8 cellular contexts compared by ENCODE assay signal in genomic region chr1:229070168-229070567, GRCh38.
A peak's percentile ranks its signal among the peaks of the same experiment; 100 is the strongest.
DNase-seq lines count a peak whose midpoint lies in the region; ATAC-seq and TF ChIP-seq lines count a peak whose summit lies in the region.

No MANE protein-coding gene starts in this region.

- intact Hi-C loops in HCT116 (cut with micrococcal nuclease), result no loop called here
- intact Hi-C loops in PC-9 (cut with micrococcal nuclease; ENCODE audit: unreplicated experiment), result no loop called here

- no peak overlapping the region for H2AFZ ChIP-seq in HCT116 (ENCODE audit: low read depth, low read length, poor library complexity, severe bottlenecking)
- no peak overlapping the region for H2AFZ ChIP-seq in PC-9
- no peak overlapping the region for H2AFZ ChIP-seq in MM.1S (ENCODE audit: low read length)

- no peaks in the 10 kb centered on the region for H4K20me1 ChIP-seq in HCT116 (ENCODE audit: insufficient read depth)
- no peaks in the 10 kb centered on the region for H4K20me1 ChIP-seq in PC-9 (ENCODE audit: insufficient read depth)
- H4K20me1 ChIP-seq in MM.1S (ENCODE audit: insufficient read depth, low read length), result no peaks in the 10 kb centered on the region

- TF ChIP-seq POLR2A in HCT116 (IDR thresholded peaks at IDR 0.05; ENCODE audit: borderline replicate concordance, extremely low read depth, insufficient read depth, insufficient read length), result no peak

- no peak for TF ChIP-seq RAD21 in HCT116 (IDR thresholded peaks at IDR 0.05; ENCODE audit: low read depth)

- no peaks in the 10 kb centered on the region for H3F3A ChIP-seq in PC-9 (ENCODE audit: insufficient read depth, low read depth)
- no peaks in the 10 kb centered on the region for H3F3A ChIP-seq in MM.1S (ENCODE audit: insufficient read depth, low read length)

- H3K4me3 ChIP-seq in HCT116 (replicated peaks in 1 of 2; ENCODE audit: low read depth in 1 of 2, low read length in 2 of 2) (no peak overlapping the region), PC-9 (no peak overlapping the region), foreskin fibroblast (ENCODE audit: low read depth in 1 of 2, low read length in 2 of 2) (no peak overlapping the region), retinal pigment epithelial cell (ENCODE audit: low read length) (no peak overlapping the region), MM.1S (ENCODE audit: low read length) (no peak overlapping the region)

- no peaks in the 10 kb centered on the region for H3K9me3 ChIP-seq in HCT116 (ENCODE audit: control insufficient read depth in 1 of 2, insufficient read depth in 1 of 2, low read depth in 1 of 2, low read length in 2 of 2)
- no peaks in the 10 kb centered on the region for H3K9me3 ChIP-seq in PC-9 (ENCODE audit: insufficient read depth, low read depth)
- no peaks in the 10 kb centered on the region for H3K9me3 ChIP-seq in MM.1S (replicated peaks; ENCODE audit: insufficient read depth, low read length)

- H3K79me2 ChIP-seq in HCT116 (ENCODE audit: insufficient read depth, low read length) (no peaks in the 10 kb centered on the region), PC-9 (ENCODE audit: low read depth) (no peaks in the 10 kb centered on the region), MM.1S (ENCODE audit: low read length) (no peaks in the 10 kb centered on the region)

- H3K4me1 ChIP-seq in HCT116 (ENCODE audit: control insufficient read depth in 1 of 2, insufficient read depth in 2 of 2, low read length in 2 of 2) (peaks cover 0 to 7% of the 10 kb centered on the region in 2 experiments; a peak in 1 of 4 replicates), PC-9 (replicated peaks; ENCODE audit: insufficient read depth) (no peaks in the 10 kb centered on the region), MM.1S (ENCODE audit: low read length) (no peaks in the 10 kb centered on the region)

- no peak for DNase-seq in HCT116 (ENCODE audit: low read depth, low spot score)
- DNase-seq in PC-9, result peak; percentile 6 to 62
- peak; percentile 38 to 56 for DNase-seq in foreskin fibroblast
- DNase-seq in retinal pigment epithelial cell (ENCODE audit: low read depth), result peak; percentile 76
- no peak for DNase-seq in kidney glomerular epithelial cell (lab: John Stamatoyannopoulos, UW)
- DNase-seq in MM.1S, result no peak

- H3K36me3 ChIP-seq in HCT116 (ENCODE audit: control insufficient read depth in 1 of 2, insufficient read depth in 2 of 2, low read length in 2 of 2), result no peaks in the 10 kb centered on the region
- no peaks in the 10 kb centered on the region for H3K36me3 ChIP-seq in PC-9 (ENCODE audit: low read depth)
- H3K36me3 ChIP-seq in MM.1S (replicated peaks; ENCODE audit: insufficient read depth, low read length), result no peaks in the 10 kb centered on the region

- TF ChIP-seq CTCF in HCT116 (IDR thresholded peaks at IDR 0.05 in 2 of 3, conservative IDR thresholded peaks at IDR 0.05 in 1 of 3; ENCODE audit: borderline replicate concordance in 1 of 3, insufficient read depth in 1 of 3, low read depth in 2 of 3, low read length in 2 of 3), result no peak
- no peak for TF ChIP-seq CTCF in PC-9 (conservative IDR thresholded peaks at IDR 0.05)
- TF ChIP-seq CTCF in foreskin fibroblast (IDR thresholded peaks at IDR 0.05; ENCODE audit: low read depth, low read length), result no peak
- TF ChIP-seq CTCF in retinal pigment epithelial cell (conservative IDR thresholded peaks at IDR 0.05; ENCODE audit: low read depth, low read length), result no peak
- TF ChIP-seq CTCF in MM.1S (IDR thresholded peaks at IDR 0.05; ENCODE audit: low read length), result no peak

- H3K9ac ChIP-seq in HCT116 (ENCODE audit: low read length) (no peak overlapping the region), MM.1S (ENCODE audit: low read length) (no peak overlapping the region)

- H3K27ac ChIP-seq in HCT116 (ENCODE audit: low read depth, low read length) (no peak overlapping the region), PC-9 (no peak overlapping the region), MM.1S (ENCODE audit: low read length) (no peak overlapping the region)

- H3K9me2 ChIP-seq in HCT116 (ENCODE audit: insufficient read depth) (no peaks in the 10 kb centered on the region), PC-9 (ENCODE audit: insufficient read depth) (no peaks in the 10 kb centered on the region), MM.1S (replicated peaks; ENCODE audit: insufficient read depth, low read length) (no peaks in the 10 kb centered on the region)

- H3K27me3 ChIP-seq in HCT116 (ENCODE audit: insufficient read depth, low read length) (peaks cover 30% of the 10 kb centered on the region), PC-9 (ENCODE audit: insufficient read depth, low read depth) (peaks cover 43% of the 10 kb centered on the region), MM.1S (replicated peaks; ENCODE audit: insufficient read depth, low read length) (no peaks in the 10 kb centered on the region)

- BruUV-seq in HCT116 (replicated peaks; lab: Mats Ljungman, UMichigan), result no TSS peak
- BruUV-seq in PC-9 (replicated peaks; lab: Mats Ljungman, UMichigan), result no TSS peak

- ATAC-seq in HCT116 (0 out of 2 replicates have a peak, but pooled peaks have one; percentile 25), HG03460 (IDR thresholded peaks at IDR 0.05; ENCODE audit: unreplicated experiment) (no peak), HG02970 (IDR thresholded peaks at IDR 0.05; ENCODE audit: low FRiP score, unreplicated experiment) (no peak)

- POLR2A ChIA-PET in HCT116 (lab: Charles Lee), result no interaction called here
- POLR2A ChIA-PET in PC-9 (lab: Charles Lee; ENCODE audit: unreplicated experiment), result no interaction called here

- no peak overlapping the region for H3K4me2 ChIP-seq in HCT116 (ENCODE audit: low read length)
- H3K4me2 ChIP-seq in PC-9, result no peak overlapping the region
- no peak overlapping the region for H3K4me2 ChIP-seq in MM.1S (ENCODE audit: low read depth, low read length)

- CTCF ChIA-PET in HCT116 (lab: Charles Lee) (no interaction called here), PC-9 (lab: Charles Lee) (no interaction called here)

- RAD21 ChIA-PET in HCT116 (lab: Charles Lee; ENCODE audit: low non-redundant PET in 1 of 2, low total read pairs in 2 of 2, uncharacterized antibody in 2 of 2, unreplicated experiment in 2 of 2), result no interaction called here

TF ChIP-seq in HCT116, 20 proteins besides CTCF, POLR2A, EP300 and RAD21:
- no peak for TF ChIP-seq FOSL1 (IDR thresholded peaks at IDR 0.05; ENCODE audit: low read depth)
- TF ChIP-seq YY1 (IDR thresholded peaks at IDR 0.05; ENCODE audit: extremely low read depth, insufficient replicate concordance, low read depth, low read length), result no peak
- TF ChIP-seq ELF1 (IDR thresholded peaks at IDR 0.05; ENCODE audit: borderline replicate concordance, low read depth), result no peak
- TF ChIP-seq ATF3 (IDR thresholded peaks at IDR 0.05), result no peak
- TF ChIP-seq JUND (IDR thresholded peaks at IDR 0.05), result no peak
- no peak for TF ChIP-seq EGR1 (IDR thresholded peaks at IDR 0.05; ENCODE audit: low read depth)
- no peak for TF ChIP-seq REST (IDR thresholded peaks at IDR 0.05; ENCODE audit: low read depth)
- no peak for TF ChIP-seq ZNF274 (IDR thresholded peaks at IDR 0.05; ENCODE audit: low read depth, low read length)
- TF ChIP-seq TCF7L2 (IDR thresholded peaks at IDR 0.05; ENCODE audit: borderline replicate concordance, extremely low read depth, insufficient read depth, insufficient read length), result no peak
- no peak for TF ChIP-seq SRF (IDR thresholded peaks at IDR 0.05; ENCODE audit: low read depth)
- TF ChIP-seq SIN3A (IDR thresholded peaks at IDR 0.05; ENCODE audit: low read depth), result no peak
- TF ChIP-seq CEBPB (IDR thresholded peaks at IDR 0.05; ENCODE audit: low read depth), result no peak
- TF ChIP-seq SP1 (IDR thresholded peaks at IDR 0.05; ENCODE audit: low read depth), result no peak
- no peak for TF ChIP-seq EZH2phosphoT487 (IDR thresholded peaks at IDR 0.05; ENCODE audit: borderline replicate concordance)
- no peak for TF ChIP-seq POLR2AphosphoS5 (IDR thresholded peaks at IDR 0.05; ENCODE audit: low read depth, low read length)
- TF ChIP-seq ZFX (IDR thresholded peaks at IDR 0.05), result no peak
- TF ChIP-seq EZH2 (IDR thresholded peaks at IDR 0.05), result no peak
- TF ChIP-seq CBX3 (IDR thresholded peaks at IDR 0.05; ENCODE audit: low read depth), result no peak

Comparison
In these comparisons a context has a peak if more than half of its experiments do, and no peak if none do; other contexts are left out.
1. DNase-seq: peak in PC-9 (2 of 2), foreskin fibroblast (2 of 2) and retinal pigment epithelial cell (single experiment); none in HCT116 (single experiment), kidney glomerular epithelial cell (single experiment) and MM.1S (single experiment).